In genomic region chr4:75671802-75672421, GRCh38 we compare ENCODE assay signal across 8 cellular contexts. TPM values are rescaled to one million over a fixed set of nuclear protein-coding genes. Genes with fewer than 3 reads are reported as not detected.
DNase-seq lines count a peak whose midpoint lies in the region; ATAC-seq and TF ChIP-seq lines count a peak whose summit lies in the region.

No MANE protein-coding gene starts in this region.

- no peak for TF ChIP-seq EP300 in SK-N-SH (IDR thresholded peaks at IDR 0.05; ENCODE audit: borderline replicate concordance in 1 of 2, low read depth in 1 of 2, low read length in 1 of 2)

- POLR2A ChIA-PET in SK-N-SH (lab: Yijun Ruan, JAX), result interaction anchor here (0.5 to 2.3 kb wide), 2 partner anchors 24 to 52 kb away, joined by 3 to 24 read pairs; partner anchors contain the start of gene USO1

- 7% methylated on average over 10 of the region's 10 CpGs for WGBS in SK-N-SH (ENCODE audit: low lambda C conversion rate)

- peak overlapping the region; percentile 100 for H3K4me3 Mint-ChIP-seq in activated T-helper 17 cell treated with anti-CD3 and anti-CD28 coated beads, Interleukin-2, amount 50 U/mL, for 72 hours

- peaks cover 38% of the 10 kb centered on the region for H3K4me1 Mint-ChIP-seq in activated T-helper 17 cell treated with anti-CD3 and anti-CD28 coated beads, Interleukin-2, amount 50 U/mL, for 72 hours

- H3F3A ChIP-seq in SK-N-SH (replicated peaks; ENCODE audit: insufficient read depth), result peaks cover 9% of the 10 kb centered on the region

- 0 out of 2 replicates have a peak overlapping the region, but pooled peaks have one; percentile 81 for H2AFZ ChIP-seq in SK-N-SH (ENCODE audit: low read depth)

- no peaks in the 10 kb centered on the region for H3K27me3 Mint-ChIP-seq in activated T-helper 17 cell treated with anti-CD3 and anti-CD28 coated beads, Interleukin-2, amount 50 U/mL, for 72 hours

- no peaks in the 10 kb centered on the region for H3K27me3 ChIP-seq in SK-N-SH (ENCODE audit: insufficient read depth)
- no peaks in the 10 kb centered on the region for H3K27me3 ChIP-seq in iPS-20b (ENCODE audit: insufficient read depth, low read length)

- no peaks in the 10 kb centered on the region for H3K9me3 ChIP-seq in SK-N-SH
- no peaks in the 10 kb centered on the region for H3K9me3 ChIP-seq in iPS-20b (ENCODE audit: insufficient read depth, low read depth, low read length)

- H3K27ac Mint-ChIP-seq in activated T-helper 17 cell treated with anti-CD3 and anti-CD28 coated beads, Interleukin-2, amount 50 U/mL, for 72 hours, result peak overlapping the region; percentile 99

- no peak for TF ChIP-seq RAD21 in SK-N-SH (IDR thresholded peaks at IDR 0.05; ENCODE audit: low read length)

- no peaks in the 10 kb centered on the region for H3K9me3 Mint-ChIP-seq in activated T-helper 17 cell treated with anti-CD3 and anti-CD28 coated beads, Interleukin-2, amount 50 U/mL, for 72 hours

- no peak for DNase-seq in SK-N-SH
- DNase-seq in substantia nigra (lab: John Stamatoyannopoulos, UW), result no peak
- DNase-seq in GM20000 (ENCODE audit: low spot score), result no peak
- no peak for DNase-seq in SHP77 treated with DMSO at 0.1 percent for 48 hours (lab: John Stamatoyannopoulos, UW)

- no peaks in the 10 kb centered on the region for H3K36me3 ChIP-seq in SK-N-SH (replicated peaks in 1 of 2; ENCODE audit: control insufficient read depth in 1 of 2, insufficient read depth in 2 of 2, low read length in 1 of 2)
- no peaks in the 10 kb centered on the region for H3K36me3 ChIP-seq in iPS-20b (ENCODE audit: insufficient read depth, low read depth, low read length)

- H3K9ac ChIP-seq in SK-N-SH (peak overlapping the region; percentile 96), iPS-20b (ENCODE audit: low read depth, low read length) (peak overlapping the region; percentile 96)

- TF ChIP-seq CTCF in SK-N-SH (IDR thresholded peaks at IDR 0.05) (no peak), GM20000 (IDR thresholded peaks at IDR 0.05; ENCODE audit: extremely low read depth, missing control alignments) (no peak)

- CTCF ChIA-PET in SK-N-SH (lab: Yijun Ruan, JAX), result interaction anchor here (1.2 to 6.3 kb wide), 2 partner anchors 52 to 176 kb away, joined by 3 to 45 read pairs; partner anchors contain the start of gene USO1

- H3K4me3 ChIP-seq in SK-N-SH (ENCODE audit: low read depth in 2 of 2, low read length in 1 of 2) (peak overlapping the region; percentile 76 to 99), iPS-20b (ENCODE audit: low read length) (peak overlapping the region; percentile 97)

- peaks cover 60% of the 10 kb centered on the region for H3K36me3 Mint-ChIP-seq in activated T-helper 17 cell treated with anti-CD3 and anti-CD28 coated beads, Interleukin-2, amount 50 U/mL, for 72 hours (ENCODE audit: low read depth)

- peaks cover 51% of the 10 kb centered on the region for H4K20me1 ChIP-seq in SK-N-SH (ENCODE audit: insufficient read depth)

- no peak for ATAC-seq in SK-N-SH treated with all-trans-retinoic acid at 6 μM for 48 hours
- ATAC-seq in activated T-helper 17 cell treated with anti-CD3 and anti-CD28 coated beads, Interleukin-2, amount 50 U/mL, for 72 hours (replicated peaks), result no peak
- ATAC-seq in HG03139 (IDR thresholded peaks at IDR 0.05; ENCODE audit: unreplicated experiment), result no peak

- H3K9me2 ChIP-seq in SK-N-SH, result no peaks in the 10 kb centered on the region

- peaks cover 63% of the 10 kb centered on the region for H3K79me2 ChIP-seq in SK-N-SH (ENCODE audit: insufficient read depth)

- H3K4me1 ChIP-seq in SK-N-SH (ENCODE audit: control insufficient read depth in 1 of 2, insufficient read depth in 2 of 2, low read depth in 1 of 2, low read length in 1 of 2), result peaks cover 0 to 5% of the 10 kb centered on the region in 2 experiments; a peak in 2 of 4 replicates
- peaks cover 30% of the 10 kb centered on the region for H3K4me1 ChIP-seq in iPS-20b (ENCODE audit: insufficient read depth, low read length)

- H3K4me2 ChIP-seq in SK-N-SH, result peak overlapping the region; percentile 92

- H3K27ac ChIP-seq in SK-N-SH (ENCODE audit: low read depth in 2 of 2, low read length in 1 of 2) (peak overlapping the region; percentile 87 to 98; a peak in 3 of 4 replicates), iPS-20b (ENCODE audit: low read length) (peak overlapping the region; percentile 91), substantia nigra (ENCODE audit: low read depth, low read length, poor library complexity, severe bottlenecking) (peak overlapping the region; percentile 91)

TF ChIP-seq in SK-N-SH, 30 proteins besides CTCF, POLR2A, EP300 and RAD21:
- no peak for TF ChIP-seq YY1 (IDR thresholded peaks at IDR 0.05; ENCODE audit: low read depth)
- no peak for TF ChIP-seq ELF1 (IDR thresholded peaks at IDR 0.05)
- TF ChIP-seq TCF12 (IDR thresholded peaks at IDR 0.05), result no peak
- TF ChIP-seq SMC3 (IDR thresholded peaks at IDR 0.05; ENCODE audit: low read depth, low read length), result no peak
- no peak for TF ChIP-seq POLR2AphosphoS5 (IDR thresholded peaks at IDR 0.05; ENCODE audit: low read depth, low read length)
- TF ChIP-seq USF1 (IDR thresholded peaks at IDR 0.05; ENCODE audit: borderline replicate concordance, low read depth), result no peak
- TF ChIP-seq RCOR1 (IDR thresholded peaks at IDR 0.05; ENCODE audit: low read length), result no peak
- no peak for TF ChIP-seq IRF3 (IDR thresholded peaks at IDR 0.05; ENCODE audit: low read depth, low read length)

TF ChIP-seq in SK-N-SH treated with all-trans-retinoic acid at 6 μM for 48 hours, 23 proteins besides CTCF, POLR2A, EP300 and RAD21 (continues in another document):
- no peak for TF ChIP-seq CSDC2 (CRISPR knock-in tag; IDR thresholded peaks at IDR 0.05)
- TF ChIP-seq ZFP3 (CRISPR knock-in tag; IDR thresholded peaks at IDR 0.05), result no peak
- TF ChIP-seq OSR1 (CRISPR knock-in tag; IDR thresholded peaks at IDR 0.05), result no peak
- TF ChIP-seq POU6F1 (CRISPR knock-in tag; IDR thresholded peaks at IDR 0.05; ENCODE audit: borderline replicate concordance, low read depth), result no peak
- TF ChIP-seq ISL1 (CRISPR knock-in tag; IDR thresholded peaks at IDR 0.05), result no peak
- no peak for TF ChIP-seq RARB (CRISPR knock-in tag; IDR thresholded peaks at IDR 0.05)
- no peak for TF ChIP-seq ARNTL (CRISPR knock-in tag; IDR thresholded peaks at IDR 0.05; ENCODE audit: borderline replicate concordance, low read depth)
- no peak for TF ChIP-seq TSHZ2 (CRISPR knock-in tag; IDR thresholded peaks at IDR 0.05)
- no peak for TF ChIP-seq TCF4 (CRISPR knock-in tag; IDR thresholded peaks at IDR 0.05; ENCODE audit: borderline replicate concordance)
- no peak for TF ChIP-seq ZNF565 (CRISPR knock-in tag; conservative IDR thresholded peaks at IDR 0.05; ENCODE audit: low read depth)
- TF ChIP-seq GLIS3 (CRISPR knock-in tag; IDR thresholded peaks at IDR 0.05), result no peak
- no peak for TF ChIP-seq SNAI2 (CRISPR knock-in tag; IDR thresholded peaks at IDR 0.05)

RNA-seq across cellular contexts. Expression of gene G3BP2, which starts 1.3 kb away (rescaled TPM):
- polyA plus RNA-seq in SK-N-SH (2012; rRNA removed), result 35.9 and 50.1 TPM in 2 replicates
- 61.6 and 66.2 TPM in 2 replicates for polyA plus RNA-seq in SK-N-SH (2012; cell fraction: cytosol; rRNA removed)
- 16.0 and 32.9 TPM in 2 replicates for polyA plus RNA-seq in SK-N-SH (2012; cell fraction: nucleus; rRNA removed)
- total RNA-seq in activated T-helper 17 cell treated with anti-CD3 and anti-CD28 coated beads, Interleukin-2, amount 50 U/mL, for 72 hours, result 100 to 1,000 TPM; 128 to 172 TPM

RNA-seq across cellular contexts. Expression of gene CDKL2, which starts 41.6 kb away (rescaled TPM):
- 0.41 and 0.58 TPM in 2 replicates for polyA plus RNA-seq in SK-N-SH (2012; rRNA removed)
- 0.58 and 0.94 TPM in 2 replicates for polyA plus RNA-seq in SK-N-SH (2012; cell fraction: cytosol; rRNA removed)
- 1.5 and 2.3 TPM in 2 replicates for polyA plus RNA-seq in SK-N-SH (2012; cell fraction: nucleus; rRNA removed)
- 1 to 10 TPM; 2.4 TPM for total RNA-seq in activated T-helper 17 cell treated with anti-CD3 and anti-CD28 coated beads, Interleukin-2, amount 50 U/mL, for 72 hours

RNA-seq across cellular contexts. Expression of gene USO1, which starts 52.5 kb away (rescaled TPM):
- 25.6 and 38.8 TPM in 2 replicates for polyA plus RNA-seq in SK-N-SH (2012; rRNA removed)
- polyA plus RNA-seq in SK-N-SH (2012; cell fraction: cytosol; rRNA removed), result 41.4 and 46.9 TPM in 2 replicates
- 13.3 and 32.7 TPM in 2 replicates for polyA plus RNA-seq in SK-N-SH (2012; cell fraction: nucleus; rRNA removed)
- total RNA-seq in activated T-helper 17 cell treated with anti-CD3 and anti-CD28 coated beads, Interleukin-2, amount 50 U/mL, for 72 hours, result 10 to 100 TPM; 55.8 to 66.0 TPM
